Comparison of ENCODE assay signal across 1 cellular context in genomic region chr18:48027401-48027931, GRCh38.
TF ChIP-seq lines count a peak whose summit lies in the region.

No MANE protein-coding gene starts in this region.

TF ChIP-seq in H1, 55 proteins besides CTCF, POLR2A, EP300 and RAD21 (continued from another document):
- TF ChIP-seq E2F6 (IDR thresholded peaks at IDR 0.05) (no peak), RXRA (IDR thresholded peaks at IDR 0.05; ENCODE audit: insufficient read depth, low read depth, low read length) (no peak), CEBPB (IDR thresholded peaks at IDR 0.05; ENCODE audit: low read depth, low read length) (no peak), ATF3 (IDR thresholded peaks at IDR 0.05; ENCODE audit: insufficient read depth, low read depth, low read length) (no peak), USF2 (IDR thresholded peaks at IDR 0.05; ENCODE audit: low read length) (no peak), CBX8 (IDR thresholded peaks at IDR 0.05; ENCODE audit: borderline replicate concordance, low read depth, low read length) (no peak), TEAD4 (IDR thresholded peaks at IDR 0.05; ENCODE audit: low read depth, low read length) (no peak)
